8 cellular contexts compared by ENCODE assay signal in genomic region chr12:67710582-67710981, GRCh38.
DNase-seq lines count a peak whose midpoint lies in the region; ATAC-seq and TF ChIP-seq lines count a peak whose summit lies in the region.
"Had no signal": no experiment of that assay in that cellular context is flagged by ENCODE, and none has a peak within 500 bp of the region (broad histone marks: within the 10 kb centered on the region; RNA-seq: fewer than 3 reads in every experiment).

No MANE protein-coding gene starts in this region.

- no peak overlapping the region for H2BK5ac ChIP-seq in mesenchymal stem cell (ENCODE audit: low read depth, low read length, poor library complexity, severe bottlenecking)

- H4K91ac ChIP-seq in mesenchymal stem cell (ENCODE audit: low read length): no peak overlapping the region

- H2BK120ac ChIP-seq in mesenchymal stem cell (ENCODE audit: low read depth, low read length): no peak overlapping the region

- no peak overlapping the region for H2AFZ ChIP-seq in mesenchymal stem cell (ENCODE audit: low read depth, low read length)
- H2AFZ ChIP-seq: PC-9 had no signal

- peak overlapping the region in 1 of 2 experiments; percentile 80 for H3K4ac ChIP-seq in mesenchymal stem cell (ENCODE audit: low read depth in 1 of 2, low read length in 2 of 2)

- no peak overlapping the region for H3K9ac ChIP-seq in mesenchymal stem cell (ENCODE audit: low read length)

- peak overlapping the region; percentile 14 to 93 for H3K18ac ChIP-seq in mesenchymal stem cell (ENCODE audit: low read depth in 1 of 2, low read length in 2 of 2)

- peak overlapping the region in 1 of 2 experiments; percentile 3 for H3K14ac ChIP-seq in mesenchymal stem cell (ENCODE audit: low read length in 2 of 2)

- H3K23ac ChIP-seq in mesenchymal stem cell (ENCODE audit: low read length in 2 of 2): no peak overlapping the region

- DNase-seq in Peyer's patch: peak in 2 of 3 donors; percentile 65 to 84
- peak; percentile 66 for DNase-seq in mesenchymal stem cell
- no peak for DNase-seq in stimulated activated CD4-positive, alpha-beta T cell treated with anti-CD3 and anti-CD28 coated beads, Interleukin-12 subunit alpha, Interleukin-12 subunit beta, amount 100 ng/mL, for 4 hours
- DNase-seq in SHP77 treated with DMSO at 0.1 percent for 48 hours (lab: John Stamatoyannopoulos, UW): no peak
- no peak for DNase-seq in stimulated activated CD8-positive, alpha-beta memory T cell treated with anti-CD3 and anti-CD28 coated beads, Interleukin-4, amount 100 ng/mL, for 48 hours

- H3K4me1 ChIP-seq in Peyer's patch: peaks cover 0 to 14% (median 0%) of the 10 kb centered on the region in 4 donors
- H3K4me1 ChIP-seq in mesenchymal stem cell (ENCODE audit: control insufficient read depth, insufficient read depth, low read depth, low read length): peaks cover 2% of the 10 kb centered on the region

- H3K36me3 ChIP-seq in Peyer's patch (no peaks in the 10 kb centered on the region), mesenchymal stem cell (ENCODE audit: control insufficient read depth in 1 of 2, insufficient read depth in 2 of 2, low read depth in 1 of 2, low read length in 2 of 2) (no peaks in the 10 kb centered on the region)

- H3K27ac ChIP-seq in Peyer's patch: peak overlapping the region in 3 of 4 donors; percentile 52 to 90 (median 87)
- no peak overlapping the region for H3K27ac ChIP-seq in mesenchymal stem cell (ENCODE audit: low read length, poor library complexity, severe bottlenecking)
- H3K27ac ChIP-seq: PC-9 had no signal

- H2BK12ac ChIP-seq in mesenchymal stem cell (ENCODE audit: low read length in 2 of 2): peak overlapping the region in 1 of 2 experiments; percentile 97

- WGBS in mesenchymal stem cell: 37% methylated on average over 3 of the region's 3 CpGs

- no peak for TF ChIP-seq CTCF in Peyer's patch (IDR thresholded peaks at IDR 0.05)

- H3K27me3 ChIP-seq in Peyer's patch: no peaks in the 10 kb centered on the region
- no peaks in the 10 kb centered on the region for H3K27me3 ChIP-seq in mesenchymal stem cell (ENCODE audit: control insufficient read depth in 1 of 2, insufficient read depth in 1 of 2, low read length in 2 of 2)

- ATAC-seq in GM19043 (IDR thresholded peaks at IDR 0.05; ENCODE audit: low read depth, unreplicated experiment): peak; percentile 97
- peak; percentile 97 for ATAC-seq in HG02938 (IDR thresholded peaks at IDR 0.05; ENCODE audit: unreplicated experiment)

- H3K4me2 ChIP-seq in mesenchymal stem cell (ENCODE audit: low read length, poor library complexity, severe bottlenecking): no peak overlapping the region
- H3K4me2 ChIP-seq: PC-9 had no signal

- H3K4me3 ChIP-seq in Peyer's patch (peak overlapping the region in 2 of 4 donors; percentile 20 to 23), mesenchymal stem cell (ENCODE audit: insufficient read depth in 1 of 2, low read depth in 1 of 2, low read length in 2 of 2) (no peak overlapping the region)
- H3K4me3 ChIP-seq: PC-9 had no signal

- H3K79me1 ChIP-seq in mesenchymal stem cell (replicated peaks; ENCODE audit: low read length, poor library complexity, severe bottlenecking): no peaks in the 10 kb centered on the region

- H3K9me3 ChIP-seq in Peyer's patch (no peaks in the 10 kb centered on the region), mesenchymal stem cell (ENCODE audit: control insufficient read depth, low read length) (no peaks in the 10 kb centered on the region)

- H2AK5ac ChIP-seq in mesenchymal stem cell (ENCODE audit: low read length, severe bottlenecking): no peak overlapping the region

- peak; percentile 36 to 44 for TF ChIP-seq POLR2A in Peyer's patch (IDR thresholded peaks at IDR 0.05)

- no peak overlapping the region for H4K8ac ChIP-seq in mesenchymal stem cell (ENCODE audit: low read length)

- H2BK15ac ChIP-seq in mesenchymal stem cell (ENCODE audit: low read depth, poor library complexity, severe bottlenecking): no peak overlapping the region

Comparison
In these comparisons a context has a peak if more than half of its experiments do, and no peak if none do; other contexts are left out.
1. DNase-seq: peak in Peyer's patch (2 of 3) and mesenchymal stem cell (single experiment); none in stimulated activated CD4-positive, alpha-beta T cell treated with anti-CD3 and anti-CD28 coated beads, Interleukin-12 subunit alpha, Interleukin-12 subunit beta, amount 100 ng/mL, for 4 hours (single experiment), SHP77 treated with DMSO at 0.1 percent for 48 hours (single experiment) and stimulated activated CD8-positive, alpha-beta memory T cell treated with anti-CD3 and anti-CD28 coated beads, Interleukin-4, amount 100 ng/mL, for 48 hours (single experiment).